ENCODE assay signal across 1 cellular context in genomic region chr7:7799138-7799537, GRCh38.
TF ChIP-seq lines count a peak whose summit lies in the region.

No MANE protein-coding gene starts in this region.

TF ChIP-seq in A549, 52 proteins besides CTCF, POLR2A, EP300 and RAD21 (continued from another document):
- TF ChIP-seq HES2 (IDR thresholded peaks at IDR 0.05) (no peak), PHF8 (IDR thresholded peaks at IDR 0.05; ENCODE audit: borderline replicate concordance, low read depth) (no peak), MAFK (IDR thresholded peaks at IDR 0.05; ENCODE audit: partially characterized antibody) (peak; percentile 16), PBX3 (IDR thresholded peaks at IDR 0.05) (0 out of 2 replicates have a peak, but pooled peaks have one; percentile 31), RCOR1 (IDR thresholded peaks at IDR 0.05; ENCODE audit: low read depth, low read length) (no peak), JUN (IDR thresholded peaks at IDR 0.05) (peak in 1 of 2 experiments; percentile 65; a peak in 1 of 5 replicates), CEBPB (IDR thresholded peaks at IDR 0.05) (peak in 1 of 2 experiments; percentile 82; a peak in 2 of 4 replicates), MAZ (IDR thresholded peaks at IDR 0.05; ENCODE audit: borderline replicate concordance, low read depth, low read length) (no peak)
